ENCODE assay signal across 9 cellular contexts in the genomic region with DNA sequence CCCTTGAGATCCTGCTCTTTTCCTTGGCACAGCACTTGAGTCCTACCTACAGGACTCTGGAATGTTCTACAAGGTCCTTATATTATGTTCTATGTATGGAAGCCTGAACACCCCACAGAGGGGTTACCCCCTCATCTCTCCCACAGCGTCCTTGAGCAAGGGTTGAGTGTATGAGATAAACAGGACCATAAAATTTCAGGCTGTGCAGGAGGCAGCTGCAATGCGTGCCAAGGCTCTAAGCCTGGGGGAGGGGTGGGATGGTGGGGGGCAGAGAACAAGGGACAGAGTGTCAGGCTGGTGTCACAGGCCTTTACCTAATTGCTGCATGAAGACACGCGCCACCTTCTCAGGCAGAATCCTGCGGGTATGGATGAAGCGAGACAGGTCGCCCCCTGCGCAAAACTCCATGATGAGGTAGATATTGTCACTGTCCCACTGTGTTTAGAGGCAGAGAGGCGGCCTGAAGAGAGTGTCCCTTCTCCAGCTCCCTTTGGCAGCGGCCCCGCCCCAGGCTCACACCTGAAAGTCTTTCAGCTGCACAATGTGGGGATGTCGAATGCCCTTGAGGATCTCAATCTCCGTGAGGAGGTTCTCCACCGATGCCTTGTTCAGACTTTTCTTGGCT. TPM values are rescaled to one million over a fixed set of nuclear protein-coding genes. Genes with fewer than 3 reads are reported as not detected.
A peak's percentile ranks its signal among the peaks of the same experiment; 100 is the strongest.
DNase-seq lines count a peak whose midpoint lies in the region; TF ChIP-seq lines count a peak whose summit lies in the region.
"Had no signal": no experiment of that assay in that cellular context is flagged by ENCODE, and none has a peak within 500 bp of the region (broad histone marks: within the 10 kb centered on the region; RNA-seq: fewer than 3 reads in every experiment).

No MANE protein-coding gene starts in this region.

- H3K4me2 ChIP-seq in OCI-LY7 (ENCODE audit: low read length), result peak overlapping the region; percentile 66

- H3K4me3 ChIP-seq in Caco-2 (ENCODE audit: low read depth, low read length) (peak overlapping the region; percentile 90), OCI-LY7 (ENCODE audit: low read depth, low read length, poor library complexity, severe bottlenecking) (peak overlapping the region; percentile 73), ovary (peak overlapping the region; percentile 57)

- CTCF ChIA-PET in Caco-2 (lab: Charles Lee), result interaction anchor here (0.6 to 1.9 kb wide), 6 partner anchors 48 to 160 kb away, joined by 3 to 9 read pairs (median 4); a partner anchor contains a TSS
- CTCF ChIA-PET in OCI-LY7 (lab: Charles Lee; ENCODE audit: unreplicated experiment), result interaction anchor here (0.6 to 1.9 kb wide), 2 partner anchors 15 to 60 kb away, joined by 4 to 6 read pairs; no protein-coding TSS in a partner anchor

- H3K9me3 ChIP-seq in Caco-2 (no peaks in the 10 kb centered on the region), OCI-LY7 (ENCODE audit: low read length) (no peaks in the 10 kb centered on the region), ovary (no peaks in the 10 kb centered on the region)

- no peak for TF ChIP-seq EP300 in ovary (IDR thresholded peaks at IDR 0.05)

- H3K27me3 ChIP-seq in Caco-2 (replicated peaks; ENCODE audit: control insufficient read depth, insufficient read depth, low read length) (no peaks in the 10 kb centered on the region), ovary (no peaks in the 10 kb centered on the region)

- peaks cover 35% of the 10 kb centered on the region for H3K36me3 Mint-ChIP-seq in Caco-2 (ENCODE audit: insufficient read depth, unreplicated experiment)
- H3K36me3 Mint-ChIP-seq in endothelial cell (ENCODE audit: low read depth, unreplicated experiment), result peaks cover 16% of the 10 kb centered on the region

- TF ChIP-seq POLR2A in ovary (IDR thresholded peaks at IDR 0.05), result no peak

- 68 to 78% (median 71%) methylated on average over 14 of the region's 14 CpGs for WGBS in ovary, 3 donors

- POLR2A ChIA-PET in Caco-2 (lab: Charles Lee), result interaction anchor here (1.9 kb wide), 1 partner anchor 65 kb away, joined by 7 read pairs; a partner anchor contains a TSS
- POLR2A ChIA-PET in OCI-LY7 (lab: Charles Lee), result no interaction called here

- BruUV-seq in Caco-2 (replicated peaks; lab: Mats Ljungman, UMichigan) (no TSS peak), OCI-LY7 (replicated peaks; lab: Mats Ljungman, UMichigan) (no TSS peak)

- H3K79me2 ChIP-seq in OCI-LY7 (ENCODE audit: insufficient read depth, low read depth, low read length), result no peaks in the 10 kb centered on the region

- H3K36me3 ChIP-seq in Caco-2 (ENCODE audit: control insufficient read depth, insufficient read depth, low read length) (no peaks in the 10 kb centered on the region), OCI-LY7 (ENCODE audit: insufficient read depth, low read length) (peaks cover 5% of the 10 kb centered on the region; the same call in 1 of the 2 replicates), ovary (no peaks in the 10 kb centered on the region)

- TF ChIP-seq CTCF in Caco-2 (IDR thresholded peaks at IDR 0.05; ENCODE audit: insufficient read depth in 1 of 2, low read depth in 1 of 2, low read length in 1 of 2, severe bottlenecking in 1 of 2, unreplicated experiment in 1 of 2) (no peak), OCI-LY7 (conservative IDR thresholded peaks at IDR 0.05; ENCODE audit: low read length) (no peak), endothelial cell (IDR thresholded peaks at IDR 0.05; ENCODE audit: unreplicated experiment) (no peak), ovary (IDR thresholded peaks at IDR 0.05) (no peak)

- H3K4me3 Mint-ChIP-seq in Caco-2 (ENCODE audit: unreplicated experiment) (peak overlapping the region; percentile 84), endothelial cell (ENCODE audit: unreplicated experiment) (peak overlapping the region; percentile 87)

- H2AFZ ChIP-seq in OCI-LY7 (ENCODE audit: low read length), result no peak overlapping the region

- no peak overlapping the region for H3K27ac ChIP-seq in OCI-LY7 (ENCODE audit: low read depth, low read length, poor library complexity, severe bottlenecking)
- H3K27ac ChIP-seq in ovary, result no peak overlapping the region

- H3K4me1 Mint-ChIP-seq in Caco-2 (ENCODE audit: low read depth, unreplicated experiment) (peaks cover 6% of the 10 kb centered on the region), endothelial cell (ENCODE audit: unreplicated experiment) (peaks cover 2% of the 10 kb centered on the region)

- H3K4me1 ChIP-seq in Caco-2, result peaks cover 13% of the 10 kb centered on the region
- peaks cover 35% of the 10 kb centered on the region for H3K4me1 ChIP-seq in OCI-LY7 (ENCODE audit: insufficient read depth, low read length, poor library complexity, severe bottlenecking)
- H3K4me1 ChIP-seq in ovary (ENCODE audit: insufficient read depth), result peaks cover 4% of the 10 kb centered on the region

- H3K27ac Mint-ChIP-seq in Caco-2 (ENCODE audit: unreplicated experiment) (no peak overlapping the region), endothelial cell (ENCODE audit: unreplicated experiment) (no peak overlapping the region)

- no peaks in the 10 kb centered on the region for H3K27me3 Mint-ChIP-seq in Caco-2 (ENCODE audit: insufficient read depth, unreplicated experiment)
- H3K27me3 Mint-ChIP-seq in endothelial cell (ENCODE audit: unreplicated experiment), result peaks cover 2% of the 10 kb centered on the region

- intact Hi-C loops in Caco-2 (cut with micrococcal nuclease; ENCODE audit: unreplicated experiment), result loop anchor here (2.0 to 5.0 kb wide), 5 partner anchors 31 to 110 kb away; a partner anchor contains a TSS
- intact Hi-C loops in OCI-LY7 (cut with micrococcal nuclease; ENCODE audit: unreplicated experiment), result loop anchor here (1.0 to 2.0 kb wide), 2 partner anchors 71 to 108 kb away; no protein-coding TSS in a partner anchor
- intact Hi-C loops in ovary (cut with DNase I), result loop anchor here in 2 of 4 donors (5.0 to 10.0 kb wide), 2 partner anchors 60 to 63 kb away; a partner anchor contains a TSS

- H4K20me1 ChIP-seq in OCI-LY7 (ENCODE audit: insufficient read depth, low read length), result no peaks in the 10 kb centered on the region

- H3K9me2 ChIP-seq in OCI-LY7 (ENCODE audit: insufficient read depth, low read length), result no peaks in the 10 kb centered on the region

- H3K9me3 Mint-ChIP-seq in Caco-2 (ENCODE audit: unreplicated experiment) (no peaks in the 10 kb centered on the region), endothelial cell (ENCODE audit: unreplicated experiment) (no peaks in the 10 kb centered on the region)

- DNase-seq in Caco-2 (no peak), OCI-LY7 (ENCODE audit: low spot score) (no peak), endothelial cell (ENCODE audit: low spot score) (no peak), ovary (peak in 3 of 5 donors; percentile 35 to 48 (median 45)), DMS153 (lab: John Stamatoyannopoulos, UW) (no peak), A172 (ENCODE audit: low spot score) (no peak), SK-N-DZ (ENCODE audit: low spot score) (no peak)
- no peak for DNase-seq in activated CD4-positive, CD25-positive, alpha-beta regulatory T cell treated with anti-CD3 and anti-CD28 coated beads, Interleukin-2, amount 50 U/mL, for 72 hours

RNA-seq across cellular contexts. Expression of a gene that starts 1.1 kb away (rescaled TPM):
- total RNA-seq in Caco-2 (2022) (28.2 and 33.4 TPM in 2 replicates), OCI-LY7 (2022) (30.2 and 46.4 TPM in 2 replicates), endothelial cell (ENCODE audit: unreplicated experiment) (25.6 TPM), ovary (10 to 100 TPM; 25.2 to 45.7 (median 27.8) TPM)
- 22.2 and 31.7 TPM in 2 replicates for total RNA-seq in OCI-LY7 (2014; rRNA removed; shearing (Covaris generic))
- polyA plus RNA-seq in ovary, result 10 to 100 TPM; 17.4 to 22.6 TPM
- 35.9 and 40.1 TPM in 2 replicates for total RNA-seq in A172 (2014; rRNA removed; shearing (Covaris generic))
- polyA plus RNA-seq in SK-N-DZ (2014; cell fraction: cytosol; rRNA removed), result 44.6 and 52.1 TPM in 2 replicates
- 413 and 419 TPM in 2 replicates for polyA plus RNA-seq in SK-N-DZ (2014; cell fraction: nucleus; rRNA removed)

RNA-seq across cellular contexts. Expression of a gene that starts 15.4 kb away (rescaled TPM):
- total RNA-seq in Caco-2 (2022) (not detected in 2 replicates), OCI-LY7 (2022) (1.5 and 2.1 TPM in 2 replicates), endothelial cell (ENCODE audit: unreplicated experiment) (not detected), ovary (not detected)
- 0.35 and 0.57 TPM in 2 replicates for total RNA-seq in OCI-LY7 (2014; rRNA removed; shearing (Covaris generic))
- not detected for polyA plus RNA-seq in ovary
- total RNA-seq in A172 (2014; rRNA removed; shearing (Covaris generic)), result not detected in 2 replicates
- 6.2 and 8.3 TPM in 2 replicates for polyA plus RNA-seq in SK-N-DZ (2014; cell fraction: cytosol; rRNA removed)
- polyA plus RNA-seq in SK-N-DZ (2014; cell fraction: nucleus; rRNA removed), result 2.9 and 6.4 TPM in 2 replicates

RNA-seq across cellular contexts. Expression of a gene that starts 29.2 kb away (rescaled TPM):
- total RNA-seq in Caco-2 (2022) (not detected in 2 replicates), OCI-LY7 (2022) (0.37 and 0.38 TPM in 2 replicates), endothelial cell (ENCODE audit: unreplicated experiment) (not detected), ovary (not detected)
- 0.09 TPM in 1 of 2 replicates, not detected in the other for total RNA-seq in OCI-LY7 (2014; rRNA removed; shearing (Covaris generic))
- not detected for polyA plus RNA-seq in ovary
- not detected in 2 replicates for total RNA-seq in A172 (2014; rRNA removed; shearing (Covaris generic))
- not detected in 2 replicates for polyA plus RNA-seq in SK-N-DZ (2014; cell fraction: cytosol; rRNA removed)
- polyA plus RNA-seq in SK-N-DZ (2014; cell fraction: nucleus; rRNA removed), result 1.2 TPM in 1 of 2 replicates, not detected in the other
- total RNA-seq: frontal cortex had no signal

RNA-seq across cellular contexts. Expression of a gene that starts 31.3 kb away (rescaled TPM):
- 97.4 and 98.5 TPM in 2 replicates for total RNA-seq in Caco-2 (2022)
- total RNA-seq in OCI-LY7 (2014; rRNA removed; shearing (Covaris generic)), result 21.3 and 24.6 TPM in 2 replicates
- 50.7 and 55.2 TPM in 2 replicates for total RNA-seq in OCI-LY7 (2022)
- 56.1 TPM for total RNA-seq in endothelial cell (ENCODE audit: unreplicated experiment)
- 10 to 100 TPM; 22.9 to 65.5 (median 53.1) TPM for total RNA-seq in ovary
- 10 to 100 TPM; 27.4 to 60.5 TPM for polyA plus RNA-seq in ovary
- 36.1 and 39.7 TPM in 2 replicates for total RNA-seq in A172 (2014; rRNA removed; shearing (Covaris generic))
- 35.8 and 40.7 TPM in 2 replicates for polyA plus RNA-seq in SK-N-DZ (2014; cell fraction: cytosol; rRNA removed)
- 17.2 and 33.3 TPM in 2 replicates for polyA plus RNA-seq in SK-N-DZ (2014; cell fraction: nucleus; rRNA removed)

RNA-seq across cellular contexts. Expression of a gene that starts 48.0 kb away (rescaled TPM):
- total RNA-seq in Caco-2 (2022) (29.1 and 32.0 TPM in 2 replicates), OCI-LY7 (2022) (51.3 and 67.2 TPM in 2 replicates), endothelial cell (ENCODE audit: unreplicated experiment) (22.2 TPM), ovary (10 to 100 TPM; 42.6 to 55.6 (median 48.6) TPM)
- total RNA-seq in OCI-LY7 (2014; rRNA removed; shearing (Covaris generic)), result 43.3 and 58.9 TPM in 2 replicates
- polyA plus RNA-seq in ovary, result 10 to 100 TPM; 28.8 to 42.4 TPM
- 48.5 and 50.3 TPM in 2 replicates for total RNA-seq in A172 (2014; rRNA removed; shearing (Covaris generic))
- polyA plus RNA-seq in SK-N-DZ (2014; cell fraction: cytosol; rRNA removed), result 70.1 and 107 TPM in 2 replicates
- 79.2 and 96.6 TPM in 2 replicates for polyA plus RNA-seq in SK-N-DZ (2014; cell fraction: nucleus; rRNA removed)

Comparison
In these comparisons a context has a peak if more than half of its experiments do, and no peak if none do; other contexts are left out.
1. DNase-seq: peak in ovary (3 of 5); none in Caco-2 (0 of 2), OCI-LY7 (single experiment), endothelial cell (single experiment), DMS153 (single experiment), A172 (single experiment), activated CD4-positive, CD25-positive, alpha-beta regulatory T cell treated with anti-CD3 and anti-CD28 coated beads, Interleukin-2, amount 50 U/mL, for 72 hours (single experiment) and SK-N-DZ (single experiment).
2. Peak in every context shown above with its lines, with median percentiles within 50 percentile points of each other: H3K4me3 ChIP-seq.